Comparison of ENCODE assay signal across 26 cellular contexts in genomic region chr3:32954506-32954905, GRCh38. TPM values are rescaled to one million over a fixed set of nuclear protein-coding genes. Genes with fewer than 3 reads are reported as not detected.
DNase-seq lines count a peak whose midpoint lies in the region; ATAC-seq lines count a peak whose summit lies in the region.
"Had no signal": no experiment of that assay in that cellular context is flagged by ENCODE, and none has a peak within 500 bp of the region (broad histone marks: within the 10 kb centered on the region; RNA-seq: fewer than 3 reads in every experiment).

No MANE protein-coding gene starts in this region.

- DNase-seq in T-helper 1 cell (no peak), NCI-H2171 treated with DMSO at 0.1 percent for 48 hours (lab: John Stamatoyannopoulos, UW) (no peak)
- no peak for DNase-seq in activated naive CD8-positive, alpha-beta T cell treated with anti-CD3 and anti-CD28 coated beads for 36 hours
- DNase-seq in activated T-helper 2 cell treated with anti-CD3 and anti-CD28 coated beads, Interferon-gamma antibody, Interleukin-2, Interleukin-4, amounts not matched to agents 10 μg/mL and 5 μg/mL and 100 μg/mL, durations not matched to agents 14 hours and 24 hours and 36 hours (ENCODE audit: low spot score) = no peak
- DNase-seq in naive thymus-derived CD4-positive, alpha-beta T cell = no peak
- DNase-seq: COR-L47; DMS79; kidney glomerular epithelial cell; MG63; NCI-H1436 treated with DMSO at 0.1 percent for 48 hours; NCI-H510A treated with DMSO at 0.1 percent for 48 hours; nucleus accumbens; Peyer's patch; small intestine; stimulated activated CD4-positive, alpha-beta T cell treated with anti-CD3 and anti-CD28 coated beads, Interleukin-4, amount 100 ng/mL, for 1 hour; stomach; trophoblast cell; WERI-Rb-1 had no signal

- no peaks in the 10 kb centered on the region for H3K27me3 Mint-ChIP-seq in T-helper 1 cell treated with Interleukin-12 subunit alpha and Interleukin-12 subunit beta and Interleukin-4 antibody, amounts not matched to agents 30 μg/mL and 1 μg/mL, for 36 hours (ENCODE audit: low read depth)
- no peaks in the 10 kb centered on the region for H3K27me3 Mint-ChIP-seq in activated naive CD8-positive, alpha-beta T cell
- H3K27me3 Mint-ChIP-seq in activated naive CD8-positive, alpha-beta T cell treated with anti-CD3 and anti-CD28 coated beads for 36 hours = peaks cover 4% of the 10 kb centered on the region
- no peaks in the 10 kb centered on the region for H3K27me3 Mint-ChIP-seq in activated T-helper 2 cell treated with anti-CD3 and anti-CD28 coated beads, Interferon-gamma antibody, Interleukin-2, Interleukin-4, amounts not matched to agents 10 μg/mL and 5 μg/mL and 100 μg/mL, durations not matched to agents 14 hours and 24 hours and 36 hours (ENCODE audit: low read depth)
- peaks cover 0 to 3% (median 0%) of the 10 kb centered on the region in 5 donors for H3K27me3 Mint-ChIP-seq in naive thymus-derived CD4-positive, alpha-beta T cell
- H3K27me3 Mint-ChIP-seq: brain had no signal

- no peaks in the 10 kb centered on the region for H3K9me3 ChIP-seq in naive thymus-derived CD4-positive, alpha-beta T cell (ENCODE audit: control insufficient read depth in 2 of 3, low read length in 3 of 3)
- H3K9me3 ChIP-seq: MG63, Peyer's patch, stomach had no signal

- no peaks in the 10 kb centered on the region for H3K9me3 Mint-ChIP-seq in T-helper 1 cell treated with Interleukin-12 subunit alpha and Interleukin-12 subunit beta and Interleukin-4 antibody, amounts not matched to agents 30 μg/mL and 1 μg/mL, for 36 hours
- no peaks in the 10 kb centered on the region for H3K9me3 Mint-ChIP-seq in activated naive CD8-positive, alpha-beta T cell (ENCODE audit: low read depth)
- H3K9me3 Mint-ChIP-seq in activated naive CD8-positive, alpha-beta T cell treated with anti-CD3 and anti-CD28 coated beads for 36 hours = no peaks in the 10 kb centered on the region
- no peaks in the 10 kb centered on the region for H3K9me3 Mint-ChIP-seq in activated T-helper 2 cell treated with anti-CD3 and anti-CD28 coated beads, Interferon-gamma antibody, Interleukin-2, Interleukin-4, amounts not matched to agents 10 μg/mL and 5 μg/mL and 100 μg/mL, durations not matched to agents 14 hours and 24 hours and 36 hours
- no peaks in the 10 kb centered on the region for H3K9me3 Mint-ChIP-seq in naive thymus-derived CD4-positive, alpha-beta T cell
- H3K9me3 Mint-ChIP-seq: brain had no signal

- H3K4me3 ChIP-seq in naive thymus-derived CD4-positive, alpha-beta T cell (ENCODE audit: low read length) = peak overlapping the region; percentile 8
- H3K4me3 ChIP-seq: GM12878, lung, MG63, Peyer's patch, stomach had no signal

- intact Hi-C loops in activated T-helper 2 cell treated with anti-CD3 and anti-CD28 coated beads, Interferon-gamma antibody, Interleukin-2, Interleukin-4, amounts not matched to agents 10 μg/mL and 5 μg/mL and 100 μg/mL, durations not matched to agents 14 hours and 24 hours and 36 hours (cut with micrococcal nuclease) = no loop called here
- intact Hi-C loops in naive thymus-derived CD4-positive, alpha-beta T cell (cut with micrococcal nuclease) = loop anchor here in 1 of 2 donors (5.0 kb wide), 2 partner anchors 53 to 68 kb away; no protein-coding TSS in a partner anchor

- H3K4me3 Mint-ChIP-seq in T-helper 1 cell treated with Interleukin-12 subunit alpha and Interleukin-12 subunit beta and Interleukin-4 antibody, amounts not matched to agents 30 μg/mL and 1 μg/mL, for 36 hours = peak overlapping the region; percentile 80
- H3K4me3 Mint-ChIP-seq in activated naive CD8-positive, alpha-beta T cell = peak overlapping the region; percentile 86
- H3K4me3 Mint-ChIP-seq in activated naive CD8-positive, alpha-beta T cell treated with anti-CD3 and anti-CD28 coated beads for 36 hours = no peak overlapping the region
- peak overlapping the region; percentile 94 for H3K4me3 Mint-ChIP-seq in activated T-helper 2 cell treated with anti-CD3 and anti-CD28 coated beads, Interferon-gamma antibody, Interleukin-2, Interleukin-4, amounts not matched to agents 10 μg/mL and 5 μg/mL and 100 μg/mL, durations not matched to agents 14 hours and 24 hours and 36 hours (ENCODE audit: low read depth)
- peak overlapping the region in 1 of 10 donors; percentile 84 for H3K4me3 Mint-ChIP-seq in naive thymus-derived CD4-positive, alpha-beta T cell
- H3K4me3 Mint-ChIP-seq: brain had no signal

- H3K27ac Mint-ChIP-seq in T-helper 1 cell treated with Interleukin-12 subunit alpha and Interleukin-12 subunit beta and Interleukin-4 antibody, amounts not matched to agents 30 μg/mL and 1 μg/mL, for 36 hours = no peak overlapping the region
- H3K27ac Mint-ChIP-seq in activated naive CD8-positive, alpha-beta T cell = peak overlapping the region; percentile 89
- no peak overlapping the region for H3K27ac Mint-ChIP-seq in activated naive CD8-positive, alpha-beta T cell treated with anti-CD3 and anti-CD28 coated beads for 36 hours
- peak overlapping the region; percentile 93 for H3K27ac Mint-ChIP-seq in activated T-helper 2 cell treated with anti-CD3 and anti-CD28 coated beads, Interferon-gamma antibody, Interleukin-2, Interleukin-4, amounts not matched to agents 10 μg/mL and 5 μg/mL and 100 μg/mL, durations not matched to agents 14 hours and 24 hours and 36 hours
- H3K27ac Mint-ChIP-seq in naive thymus-derived CD4-positive, alpha-beta T cell = no peak overlapping the region
- H3K27ac Mint-ChIP-seq: brain had no signal

- peaks cover 48% of the 10 kb centered on the region for H3K4me1 Mint-ChIP-seq in T-helper 1 cell treated with Interleukin-12 subunit alpha and Interleukin-12 subunit beta and Interleukin-4 antibody, amounts not matched to agents 30 μg/mL and 1 μg/mL, for 36 hours (ENCODE audit: low read depth)
- H3K4me1 Mint-ChIP-seq in activated naive CD8-positive, alpha-beta T cell (ENCODE audit: low read depth) = peaks cover 47% of the 10 kb centered on the region
- H3K4me1 Mint-ChIP-seq in activated naive CD8-positive, alpha-beta T cell treated with anti-CD3 and anti-CD28 coated beads for 36 hours = peaks cover 18% of the 10 kb centered on the region
- peaks cover 56% of the 10 kb centered on the region for H3K4me1 Mint-ChIP-seq in activated T-helper 2 cell treated with anti-CD3 and anti-CD28 coated beads, Interferon-gamma antibody, Interleukin-2, Interleukin-4, amounts not matched to agents 10 μg/mL and 5 μg/mL and 100 μg/mL, durations not matched to agents 14 hours and 24 hours and 36 hours (ENCODE audit: low read depth)
- peaks cover 6 to 54% (median 34%) of the 10 kb centered on the region in 7 donors for H3K4me1 Mint-ChIP-seq in naive thymus-derived CD4-positive, alpha-beta T cell
- H3K4me1 Mint-ChIP-seq: brain had no signal

- CTCF ChIA-PET in naive thymus-derived CD4-positive, alpha-beta T cell (lab: Charles Lee) = interaction anchor here (0.5 to 2.1 kb wide), 3 partner anchors 92 to 120 kb away, joined by 3 to 9 read pairs (median 5); no protein-coding TSS in a partner anchor

- no peak for ATAC-seq in naive thymus-derived CD4-positive, alpha-beta T cell
- ATAC-seq in HG03139 (IDR thresholded peaks at IDR 0.05; ENCODE audit: unreplicated experiment) = no peak
- ATAC-seq: GM12878, HCT116 had no signal

- H3K27ac ChIP-seq in naive thymus-derived CD4-positive, alpha-beta T cell (ENCODE audit: low read depth, low read length) = no peak overlapping the region
- H3K27ac ChIP-seq: 22Rv1, Peyer's patch, stomach, WERI-Rb-1 had no signal

- peaks cover 13 to 21% of the 10 kb centered on the region in 2 donors for H3K4me1 ChIP-seq in naive thymus-derived CD4-positive, alpha-beta T cell (ENCODE audit: control insufficient read depth in 2 of 2, insufficient read depth in 2 of 2, low read length in 2 of 2)
- H3K4me1 ChIP-seq: Peyer's patch had no signal

- H3K36me3 ChIP-seq in naive thymus-derived CD4-positive, alpha-beta T cell (ENCODE audit: control insufficient read depth in 2 of 3, insufficient read depth in 3 of 3, low read length in 3 of 3) = no peaks in the 10 kb centered on the region
- H3K36me3 ChIP-seq: MG63, Peyer's patch, stomach, WERI-Rb-1 had no signal

- POLR2A ChIA-PET in naive thymus-derived CD4-positive, alpha-beta T cell (lab: Charles Lee) = no interaction called here

- H3K27me3 ChIP-seq in naive thymus-derived CD4-positive, alpha-beta T cell (ENCODE audit: control insufficient read depth in 2 of 2, insufficient read depth in 2 of 2, low read length in 2 of 2) = no peaks in the 10 kb centered on the region
- H3K27me3 ChIP-seq: MG63, Peyer's patch, stomach had no signal

- peaks cover 26% of the 10 kb centered on the region for H3K36me3 Mint-ChIP-seq in T-helper 1 cell treated with Interleukin-12 subunit alpha and Interleukin-12 subunit beta and Interleukin-4 antibody, amounts not matched to agents 30 μg/mL and 1 μg/mL, for 36 hours (ENCODE audit: low read depth)
- peaks cover 11% of the 10 kb centered on the region for H3K36me3 Mint-ChIP-seq in activated naive CD8-positive, alpha-beta T cell
- peaks cover 1% of the 10 kb centered on the region for H3K36me3 Mint-ChIP-seq in activated naive CD8-positive, alpha-beta T cell treated with anti-CD3 and anti-CD28 coated beads for 36 hours
- peaks cover 73% of the 10 kb centered on the region for H3K36me3 Mint-ChIP-seq in activated T-helper 2 cell treated with anti-CD3 and anti-CD28 coated beads, Interferon-gamma antibody, Interleukin-2, Interleukin-4, amounts not matched to agents 10 μg/mL and 5 μg/mL and 100 μg/mL, durations not matched to agents 14 hours and 24 hours and 36 hours (ENCODE audit: low read depth)
- peaks cover 0 to 18% (median 0%) of the 10 kb centered on the region in 5 donors for H3K36me3 Mint-ChIP-seq in naive thymus-derived CD4-positive, alpha-beta T cell
- H3K36me3 Mint-ChIP-seq: brain had no signal

RNA-seq across cellular contexts. Expression of gene CCR4, which starts 3.1 kb away (rescaled TPM):
- 1 to 10 TPM; 8.1 to 8.8 TPM for total RNA-seq in activated naive CD8-positive, alpha-beta T cell treated with anti-CD3 and anti-CD28 coated beads for 36 hours
- 237 and 241 TPM in 2 replicates for total RNA-seq in activated T-helper 2 cell treated with anti-CD3 and anti-CD28 coated beads, Interferon-gamma antibody, Interleukin-2, Interleukin-4, amounts not matched to agents 10 μg/mL and 5 μg/mL and 100 μg/mL, durations not matched to agents 14 hours and 24 hours and 36 hours
- 10 to 100 TPM in 2 of 5 experiments, 1 to 10 TPM in 3; 2.1 to 37.3 (median 2.5) TPM for total RNA-seq in naive thymus-derived CD4-positive, alpha-beta T cell
- under 1 TPM; 0.40 to 0.51 TPM for polyA plus RNA-seq in naive thymus-derived CD4-positive, alpha-beta T cell
- total RNA-seq: Peyer's patch had no signal

Comparison
In these comparisons a context has a peak if more than half of its experiments do, and no peak if none do; other contexts are left out.
1. H3K27ac Mint-ChIP-seq: peak in activated naive CD8-positive, alpha-beta T cell (single experiment) and activated T-helper 2 cell treated with anti-CD3 and anti-CD28 coated beads, Interferon-gamma antibody, Interleukin-2, Interleukin-4, amounts not matched to agents 10 μg/mL and 5 μg/mL and 100 μg/mL, durations not matched to agents 14 hours and 24 hours and 36 hours (single experiment); none in T-helper 1 cell treated with Interleukin-12 subunit alpha and Interleukin-12 subunit beta and Interleukin-4 antibody, amounts not matched to agents 30 μg/mL and 1 μg/mL, for 36 hours (single experiment), activated naive CD8-positive, alpha-beta T cell treated with anti-CD3 and anti-CD28 coated beads for 36 hours (single experiment) and naive thymus-derived CD4-positive, alpha-beta T cell (0 of 9).